In the genomic region with DNA sequence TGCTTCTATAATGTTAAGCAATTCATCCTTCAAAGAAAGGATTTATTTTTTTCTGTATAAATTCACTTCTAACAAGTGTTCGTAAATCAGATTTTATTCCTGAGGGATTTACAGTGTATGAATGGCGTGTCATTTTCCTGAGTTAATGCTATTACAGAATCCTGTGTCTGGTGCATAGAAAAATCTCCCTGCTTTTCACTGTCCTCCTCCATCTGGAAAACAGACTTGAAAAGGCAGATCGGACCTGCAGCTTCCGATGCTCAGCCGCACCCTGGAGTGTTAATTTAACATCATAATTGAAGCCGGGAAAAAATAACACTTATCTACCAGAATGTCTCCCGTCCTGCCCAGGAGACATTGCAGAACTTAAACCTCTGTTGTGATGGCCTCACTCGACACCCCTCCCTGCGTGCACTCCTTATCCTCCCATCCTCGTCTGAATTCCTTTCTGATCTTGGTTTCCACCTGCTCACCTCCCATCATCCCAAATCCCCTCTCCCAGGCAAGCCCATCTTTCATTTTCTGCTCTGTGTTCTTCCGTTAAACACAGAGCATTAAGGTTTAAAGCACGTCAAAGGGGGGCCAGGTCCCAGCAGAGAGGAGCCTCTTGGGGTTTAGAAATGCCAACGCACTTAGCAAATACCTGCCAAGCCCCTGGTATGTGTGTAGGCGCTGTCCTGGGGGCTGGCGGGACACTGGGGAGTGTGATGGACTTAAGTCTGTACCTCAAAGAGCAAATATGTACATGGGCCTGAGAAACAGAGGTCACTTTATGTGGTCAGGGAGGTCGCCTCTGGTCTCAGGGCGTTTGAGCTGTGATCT, we compare ENCODE assay signal across 1 cellular context.
TF ChIP-seq lines count a peak whose summit lies in the region.

No MANE protein-coding gene starts in this region.

TF ChIP-seq in HepG2, 621 proteins besides CTCF, POLR2A, EP300 and RAD21 (continued from another document):
- TF ChIP-seq, protein P1, sequence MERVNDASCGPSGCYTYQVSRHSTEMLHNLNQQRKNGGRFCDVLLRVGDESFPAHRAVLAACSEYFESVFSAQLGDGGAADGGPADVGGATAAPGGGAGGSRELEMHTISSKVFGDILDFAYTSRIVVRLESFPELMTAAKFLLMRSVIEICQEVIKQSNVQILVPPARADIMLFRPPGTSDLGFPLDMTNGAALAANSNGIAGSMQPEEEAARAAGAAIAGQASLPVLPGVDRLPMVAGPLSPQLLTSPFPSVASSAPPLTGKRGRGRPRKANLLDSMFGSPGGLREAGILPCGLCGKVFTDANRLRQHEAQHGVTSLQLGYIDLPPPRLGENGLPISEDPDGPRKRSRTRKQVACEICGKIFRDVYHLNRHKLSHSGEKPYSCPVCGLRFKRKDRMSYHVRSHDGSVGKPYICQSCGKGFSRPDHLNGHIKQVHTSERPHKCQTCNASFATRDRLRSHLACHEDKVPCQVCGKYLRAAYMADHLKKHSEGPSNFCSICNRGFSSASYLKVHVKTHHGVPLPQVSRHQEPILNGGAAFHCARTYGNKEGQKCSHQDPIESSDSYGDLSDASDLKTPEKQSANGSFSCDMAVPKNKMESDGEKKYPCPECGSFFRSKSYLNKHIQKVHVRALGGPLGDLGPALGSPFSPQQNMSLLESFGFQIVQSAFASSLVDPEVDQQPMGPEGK (CRISPR knock-in tag; IDR thresholded peaks at IDR 0.05) = peak; percentile 95
- TF ChIP-seq NCOR1 (IDR thresholded peaks at IDR 0.05; ENCODE audit: borderline replicate concordance, low read length) (0 out of 2 replicates have a peak, but pooled peaks have one; percentile 63), ZNF354B (CRISPR knock-in tag; IDR thresholded peaks at IDR 0.05) (no peak), DPF2 (CRISPR knock-in tag; IDR thresholded peaks at IDR 0.05; ENCODE audit: borderline replicate concordance, low read depth) (0 out of 2 replicates have a peak, but pooled peaks have one; percentile 29), ZNF766 (CRISPR knock-in tag; IDR thresholded peaks at IDR 0.05; ENCODE audit: borderline replicate concordance) (no peak), BRD4 (CRISPR knock-in tag; IDR thresholded peaks at IDR 0.05) (no peak), FOXC1 (CRISPR knock-in tag; IDR thresholded peaks at IDR 0.05; ENCODE audit: borderline replicate concordance) (no peak), ASH2L (IDR thresholded peaks at IDR 0.05; ENCODE audit: insufficient read length, low read depth, low read length) (peak; percentile 32), TEAD3 (CRISPR knock-in tag; optimal IDR thresholded peaks at IDR 0.05; ENCODE audit: borderline replicate concordance) (peak; percentile 91), SOX6 (IDR thresholded peaks at IDR 0.05) (no peak), SOX6 (CRISPR knock-in tag; IDR thresholded peaks at IDR 0.05) (peak; percentile 32; the same call in 1 of the 2 replicates)
- TF ChIP-seq, protein P2, sequence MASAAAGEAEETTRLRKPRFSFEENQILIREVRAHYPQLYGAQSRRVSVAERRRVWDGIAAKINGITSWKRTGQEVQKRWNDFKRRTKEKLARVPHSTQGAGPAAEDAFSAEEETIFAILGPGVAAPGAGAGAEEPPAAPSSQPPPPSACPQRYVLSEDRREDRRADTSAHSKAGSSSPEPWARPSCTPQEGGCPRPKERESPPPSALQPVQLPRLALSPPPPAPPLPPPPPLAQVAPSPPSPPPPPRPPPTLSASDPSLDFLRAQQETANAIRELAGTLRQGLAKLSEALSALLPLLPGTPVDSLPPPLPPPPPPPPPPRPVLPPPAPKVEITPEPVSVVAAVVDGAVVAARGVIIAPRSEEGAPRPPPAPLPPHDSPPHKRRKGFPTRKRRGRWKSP (CRISPR knock-in tag; IDR thresholded peaks at IDR 0.05) = no peak
